ENCODE assay signal across 1 cellular context in the genomic region with DNA sequence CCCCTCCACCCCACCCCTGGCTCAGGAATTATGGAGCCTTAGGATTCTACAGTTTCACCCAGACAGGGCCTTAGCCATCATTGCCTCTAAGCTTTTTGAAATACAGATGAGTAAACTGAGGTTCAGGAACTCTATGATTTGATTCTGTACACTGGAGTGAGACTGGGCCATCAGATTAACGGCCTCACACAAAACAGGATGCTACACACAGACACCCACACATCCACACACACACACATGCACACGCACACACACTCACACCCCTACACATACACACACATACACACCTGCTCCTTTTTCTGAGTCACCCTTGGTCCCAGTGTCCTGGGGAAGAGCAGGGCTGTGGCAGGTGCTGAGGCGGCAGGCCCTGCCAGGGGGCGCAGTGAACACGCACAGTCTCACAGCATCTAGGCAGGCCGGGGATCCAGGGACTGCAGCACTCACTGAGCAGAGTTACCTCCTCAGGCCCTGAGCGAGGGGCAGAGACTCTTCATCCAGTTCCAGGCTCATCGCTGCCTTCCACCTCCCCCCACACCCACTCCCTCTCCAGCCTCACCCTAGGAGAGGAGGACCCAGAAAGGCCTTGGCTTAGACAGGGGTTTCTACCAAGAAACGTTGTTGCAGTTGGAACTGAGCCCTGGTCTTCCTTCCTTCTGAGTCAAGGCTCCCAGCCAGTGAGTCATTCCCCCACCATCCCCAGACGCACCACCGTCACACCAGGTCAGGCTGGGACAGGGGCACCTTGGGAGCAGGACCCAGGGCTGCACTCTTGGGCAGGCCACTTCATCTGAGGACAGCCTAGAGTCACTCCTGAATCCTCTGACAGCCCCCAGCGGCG.
TF ChIP-seq lines count a peak whose summit lies in the region.

No MANE protein-coding gene starts in this region.

TF ChIP-seq in GM12878, 131 proteins besides CTCF, POLR2A, EP300 and RAD21 (continued from another document):
- TF ChIP-seq, protein P1, sequence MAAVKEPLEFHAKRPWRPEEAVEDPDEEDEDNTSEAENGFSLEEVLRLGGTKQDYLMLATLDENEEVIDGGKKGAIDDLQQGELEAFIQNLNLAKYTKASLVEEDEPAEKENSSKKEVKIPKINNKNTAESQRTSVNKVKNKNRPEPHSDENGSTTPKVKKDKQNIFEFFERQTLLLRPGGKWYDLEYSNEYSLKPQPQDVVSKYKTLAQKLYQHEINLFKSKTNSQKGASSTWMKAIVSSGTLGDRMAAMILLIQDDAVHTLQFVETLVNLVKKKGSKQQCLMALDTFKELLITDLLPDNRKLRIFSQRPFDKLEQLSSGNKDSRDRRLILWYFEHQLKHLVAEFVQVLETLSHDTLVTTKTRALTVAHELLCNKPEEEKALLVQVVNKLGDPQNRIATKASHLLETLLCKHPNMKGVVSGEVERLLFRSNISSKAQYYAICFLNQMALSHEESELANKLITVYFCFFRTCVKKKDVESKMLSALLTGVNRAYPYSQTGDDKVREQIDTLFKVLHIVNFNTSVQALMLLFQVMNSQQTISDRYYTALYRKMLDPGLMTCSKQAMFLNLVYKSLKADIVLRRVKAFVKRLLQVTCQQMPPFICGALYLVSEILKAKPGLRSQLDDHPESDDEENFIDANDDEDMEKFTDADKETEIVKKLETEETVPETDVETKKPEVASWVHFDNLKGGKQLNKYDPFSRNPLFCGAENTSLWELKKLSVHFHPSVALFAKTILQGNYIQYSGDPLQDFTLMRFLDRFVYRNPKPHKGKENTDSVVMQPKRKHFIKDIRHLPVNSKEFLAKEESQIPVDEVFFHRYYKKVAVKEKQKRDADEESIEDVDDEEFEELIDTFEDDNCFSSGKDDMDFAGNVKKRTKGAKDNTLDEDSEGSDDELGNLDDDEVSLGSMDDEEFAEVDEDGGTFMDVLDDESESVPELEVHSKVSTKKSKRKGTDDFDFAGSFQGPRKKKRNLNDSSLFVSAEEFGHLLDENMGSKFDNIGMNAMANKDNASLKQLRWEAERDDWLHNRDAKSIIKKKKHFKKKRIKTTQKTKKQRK (IDR thresholded peaks at IDR 0.05; ENCODE audit: low read depth, low read length): no peak
- no peak for TF ChIP-seq TBL1XR1 (IDR thresholded peaks at IDR 0.05; ENCODE audit: low read depth, low read length)
- no peak for TF ChIP-seq SP1 (IDR thresholded peaks at IDR 0.05; ENCODE audit: low read depth, low read length)
- TF ChIP-seq RBBP5 (conservative IDR thresholded peaks at IDR 0.05): no peak
- no peak for TF ChIP-seq NFXL1 (IDR thresholded peaks at IDR 0.05; ENCODE audit: borderline replicate concordance)
- no peak for TF ChIP-seq ASH2L (IDR thresholded peaks at IDR 0.05; ENCODE audit: borderline replicate concordance, low read depth)
- TF ChIP-seq BHLHE40 (IDR thresholded peaks at IDR 0.05; ENCODE audit: borderline replicate concordance in 1 of 2, low read depth in 2 of 2, low read length in 1 of 2): no peak
- TF ChIP-seq CEBPB (IDR thresholded peaks at IDR 0.05; ENCODE audit: borderline replicate concordance in 1 of 2, low read depth in 2 of 2, low read length in 2 of 2): no peak
- no peak for TF ChIP-seq IKZF1 (conservative IDR thresholded peaks at IDR 0.05)
- TF ChIP-seq KAT2A (conservative IDR thresholded peaks at IDR 0.05; ENCODE audit: control insufficient read depth, low read depth, low read length): no peak
- TF ChIP-seq ZNF217 (IDR thresholded peaks at IDR 0.05): no peak
- no peak for TF ChIP-seq SREBF2 (IDR thresholded peaks at IDR 0.05; ENCODE audit: low read length)
- no peak for TF ChIP-seq MXI1 (IDR thresholded peaks at IDR 0.05; ENCODE audit: low read depth, low read length)
- no peak for TF ChIP-seq ZSCAN29 (IDR thresholded peaks at IDR 0.05)
